Comparison of ENCODE assay signal across 2 cellular contexts in the genomic region with DNA sequence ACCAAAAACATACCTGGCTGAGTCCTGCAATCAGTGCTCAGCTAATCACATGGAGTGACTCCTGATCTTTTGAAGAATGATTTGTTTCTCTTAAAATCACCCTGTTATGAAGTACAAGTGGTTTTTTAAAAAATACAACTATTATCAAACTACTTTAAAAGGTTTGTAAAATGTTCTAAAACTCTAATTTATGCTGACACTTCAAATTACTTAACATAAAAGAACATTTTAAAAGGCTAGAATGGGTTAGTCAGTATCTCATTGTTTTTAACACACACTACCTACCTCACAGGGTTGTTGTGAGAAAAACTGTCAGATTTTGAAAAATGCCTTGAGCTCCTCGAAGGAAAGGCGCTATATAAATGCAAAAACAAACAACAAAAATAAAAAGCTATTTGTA.
TF ChIP-seq lines count a peak whose summit lies in the region.

No MANE protein-coding gene starts in this region.

TF ChIP-seq in GM23338, 12 proteins besides CTCF, POLR2A, EP300 and RAD21 (continued from another document):
- TF ChIP-seq EZH2phosphoT487 (IDR thresholded peaks at IDR 0.05; ENCODE audit: unreplicated experiment) (no peak), NANOG (IDR thresholded peaks at IDR 0.05; ENCODE audit: borderline replicate concordance) (no peak), POLR2AphosphoS5 (IDR thresholded peaks at IDR 0.05; ENCODE audit: low read depth) (no peak)

TF ChIP-seq in GM12878, 131 proteins besides CTCF, POLR2A, EP300 and RAD21 (continued from another document):
- TF ChIP-seq, protein P1, sequence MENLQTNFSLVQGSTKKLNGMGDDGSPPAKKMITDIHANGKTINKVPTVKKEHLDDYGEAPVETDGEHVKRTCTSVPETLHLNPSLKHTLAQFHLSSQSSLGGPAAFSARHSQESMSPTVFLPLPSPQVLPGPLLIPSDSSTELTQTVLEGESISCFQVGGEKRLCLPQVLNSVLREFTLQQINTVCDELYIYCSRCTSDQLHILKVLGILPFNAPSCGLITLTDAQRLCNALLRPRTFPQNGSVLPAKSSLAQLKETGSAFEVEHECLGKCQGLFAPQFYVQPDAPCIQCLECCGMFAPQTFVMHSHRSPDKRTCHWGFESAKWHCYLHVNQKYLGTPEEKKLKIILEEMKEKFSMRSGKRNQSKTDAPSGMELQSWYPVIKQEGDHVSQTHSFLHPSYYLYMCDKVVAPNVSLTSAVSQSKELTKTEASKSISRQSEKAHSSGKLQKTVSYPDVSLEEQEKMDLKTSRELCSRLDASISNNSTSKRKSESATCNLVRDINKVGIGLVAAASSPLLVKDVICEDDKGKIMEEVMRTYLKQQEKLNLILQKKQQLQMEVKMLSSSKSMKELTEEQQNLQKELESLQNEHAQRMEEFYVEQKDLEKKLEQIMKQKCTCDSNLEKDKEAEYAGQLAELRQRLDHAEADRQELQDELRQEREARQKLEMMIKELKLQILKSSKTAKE (IDR thresholded peaks at IDR 0.05; ENCODE audit: low read depth, poor library complexity, severe bottlenecking), result no peak
- TF ChIP-seq IKZF2 (IDR thresholded peaks at IDR 0.05), result no peak
- no peak for TF ChIP-seq CEBPB (IDR thresholded peaks at IDR 0.05; ENCODE audit: borderline replicate concordance in 1 of 2, low read depth in 2 of 2, low read length in 2 of 2)
- TF ChIP-seq MEF2A (IDR thresholded peaks at IDR 0.05; ENCODE audit: insufficient read depth, low read depth, low read length), result no peak
- TF ChIP-seq BRCA1 (IDR thresholded peaks at IDR 0.05; ENCODE audit: low read depth, low read length), result no peak
- TF ChIP-seq, protein P2, sequence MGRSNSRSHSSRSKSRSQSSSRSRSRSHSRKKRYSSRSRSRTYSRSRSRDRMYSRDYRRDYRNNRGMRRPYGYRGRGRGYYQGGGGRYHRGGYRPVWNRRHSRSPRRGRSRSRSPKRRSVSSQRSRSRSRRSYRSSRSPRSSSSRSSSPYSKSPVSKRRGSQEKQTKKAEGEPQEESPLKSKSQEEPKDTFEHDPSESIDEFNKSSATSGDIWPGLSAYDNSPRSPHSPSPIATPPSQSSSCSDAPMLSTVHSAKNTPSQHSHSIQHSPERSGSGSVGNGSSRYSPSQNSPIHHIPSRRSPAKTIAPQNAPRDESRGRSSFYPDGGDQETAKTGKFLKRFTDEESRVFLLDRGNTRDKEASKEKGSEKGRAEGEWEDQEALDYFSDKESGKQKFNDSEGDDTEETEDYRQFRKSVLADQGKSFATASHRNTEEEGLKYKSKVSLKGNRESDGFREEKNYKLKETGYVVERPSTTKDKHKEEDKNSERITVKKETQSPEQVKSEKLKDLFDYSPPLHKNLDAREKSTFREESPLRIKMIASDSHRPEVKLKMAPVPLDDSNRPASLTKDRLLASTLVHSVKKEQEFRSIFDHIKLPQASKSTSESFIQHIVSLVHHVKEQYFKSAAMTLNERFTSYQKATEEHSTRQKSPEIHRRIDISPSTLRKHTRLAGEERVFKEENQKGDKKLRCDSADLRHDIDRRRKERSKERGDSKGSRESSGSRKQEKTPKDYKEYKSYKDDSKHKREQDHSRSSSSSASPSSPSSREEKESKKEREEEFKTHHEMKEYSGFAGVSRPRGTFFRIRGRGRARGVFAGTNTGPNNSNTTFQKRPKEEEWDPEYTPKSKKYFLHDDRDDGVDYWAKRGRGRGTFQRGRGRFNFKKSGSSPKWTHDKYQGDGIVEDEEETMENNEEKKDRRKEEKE (IDR thresholded peaks at IDR 0.05), result no peak
- TF ChIP-seq KDM1A (IDR thresholded peaks at IDR 0.05; ENCODE audit: borderline replicate concordance), result no peak
- TF ChIP-seq FOS (IDR thresholded peaks at IDR 0.05; ENCODE audit: borderline replicate concordance, extremely low read depth, insufficient read length), result no peak
- no peak for TF ChIP-seq MYB (IDR thresholded peaks at IDR 0.05; ENCODE audit: borderline replicate concordance, low read depth, low read length)
- TF ChIP-seq CHD2 (IDR thresholded peaks at IDR 0.05; ENCODE audit: borderline replicate concordance, low read depth, low read length), result no peak
